ENCODE assay signal across 1 cellular context in the genomic region with DNA sequence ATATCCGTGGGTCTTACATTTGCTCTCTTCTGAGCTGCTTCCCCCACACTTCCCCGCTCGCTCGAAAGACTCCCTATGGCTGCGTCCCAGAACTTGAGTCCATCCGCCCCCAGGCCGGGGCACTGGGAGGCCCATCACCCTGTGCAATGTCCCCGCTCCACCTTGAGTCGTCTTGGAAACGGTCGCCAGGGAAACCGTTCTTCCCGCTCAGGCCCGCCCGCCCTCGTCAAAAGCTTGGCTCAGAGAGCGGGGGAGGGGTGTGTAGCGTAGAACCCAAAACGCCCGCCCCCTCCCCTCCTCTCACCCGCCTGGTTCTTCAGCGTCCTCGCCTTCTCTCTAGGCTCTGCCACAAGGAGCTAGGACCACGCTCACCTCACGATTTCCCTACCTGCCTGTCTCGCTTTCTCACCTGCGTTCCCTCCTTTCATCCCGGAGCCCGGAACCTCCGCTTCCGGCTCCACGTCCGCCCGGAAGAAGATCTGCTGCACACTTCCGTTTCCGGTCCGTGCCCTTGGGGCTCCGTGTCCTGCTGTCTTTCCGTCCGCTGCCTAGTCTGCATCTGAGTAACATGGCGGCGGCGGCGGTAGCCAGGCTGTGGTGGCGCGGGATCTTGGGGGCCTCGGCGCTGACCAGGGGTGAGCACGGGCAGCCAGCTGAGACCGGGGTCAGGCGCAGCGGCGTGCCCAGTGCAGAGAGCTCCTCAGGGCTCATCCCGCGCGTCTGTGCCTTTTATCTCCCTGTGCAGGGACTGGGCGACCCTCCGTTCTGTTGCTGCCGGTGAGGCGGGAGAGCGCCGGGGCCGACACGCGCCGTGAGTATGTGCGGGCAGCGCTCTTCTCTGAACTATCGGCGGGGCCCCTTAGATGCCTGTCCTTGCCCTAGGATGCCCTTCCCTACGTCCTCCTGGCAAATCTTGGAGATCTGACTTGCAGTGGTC.
TF ChIP-seq lines count a peak whose summit lies in the region.

KBTBD4 (minus strand) TSS at position 447 of the 937 bp plus-strand sequence; CDS start at position 428, 19 bp downstream.
NDUFS3 (plus strand) TSS at position 551 of the 937 bp plus-strand sequence; CDS start at position 569, 18 bp downstream.

TF ChIP-seq in H1, 55 proteins besides CTCF, POLR2A, EP300 and RAD21 (continues in another document):
- TF ChIP-seq SAP30 (IDR thresholded peaks at IDR 0.05; ENCODE audit: insufficient read depth, insufficient replicate concordance, low read length) = peak; percentile 79
- peak; percentile 100 for TF ChIP-seq GABPA (IDR thresholded peaks at IDR 0.05; ENCODE audit: borderline replicate concordance, insufficient read depth, low read length)
- TF ChIP-seq CTBP2 (IDR thresholded peaks at IDR 0.05; ENCODE audit: borderline replicate concordance, insufficient read depth, insufficient read length, low read length) = peak; percentile 86
- no peak for TF ChIP-seq EZH2 (IDR thresholded peaks at IDR 0.05; ENCODE audit: low read depth, low read length, severe bottlenecking)
- peak; percentile 68 for TF ChIP-seq SRF (IDR thresholded peaks at IDR 0.05; ENCODE audit: low read depth, low read length)
- TF ChIP-seq BCL11A (IDR thresholded peaks at IDR 0.05; ENCODE audit: low read depth in 2 of 2, low read length in 2 of 2) = no peak
- TF ChIP-seq RNF2 (IDR thresholded peaks at IDR 0.05; ENCODE audit: borderline replicate concordance, low read depth, low read length, missing control alignments, poor library complexity, severe bottlenecking) = no peak
- peak; percentile 74; the same call in 1 of the 2 replicates for TF ChIP-seq SP4 (IDR thresholded peaks at IDR 0.05; ENCODE audit: low read length)
- TF ChIP-seq JUND (IDR thresholded peaks at IDR 0.05; ENCODE audit: low read length) = no peak
- peak; percentile 61 for TF ChIP-seq CREB1 (IDR thresholded peaks at IDR 0.05)
- TF ChIP-seq CBX8 (IDR thresholded peaks at IDR 0.05; ENCODE audit: borderline replicate concordance, low read depth, low read length) = no peak
- peak; percentile 67 for TF ChIP-seq KDM4A (IDR thresholded peaks at IDR 0.05; ENCODE audit: low read depth, low read length, severe bottlenecking)
- TF ChIP-seq, protein P1, sequence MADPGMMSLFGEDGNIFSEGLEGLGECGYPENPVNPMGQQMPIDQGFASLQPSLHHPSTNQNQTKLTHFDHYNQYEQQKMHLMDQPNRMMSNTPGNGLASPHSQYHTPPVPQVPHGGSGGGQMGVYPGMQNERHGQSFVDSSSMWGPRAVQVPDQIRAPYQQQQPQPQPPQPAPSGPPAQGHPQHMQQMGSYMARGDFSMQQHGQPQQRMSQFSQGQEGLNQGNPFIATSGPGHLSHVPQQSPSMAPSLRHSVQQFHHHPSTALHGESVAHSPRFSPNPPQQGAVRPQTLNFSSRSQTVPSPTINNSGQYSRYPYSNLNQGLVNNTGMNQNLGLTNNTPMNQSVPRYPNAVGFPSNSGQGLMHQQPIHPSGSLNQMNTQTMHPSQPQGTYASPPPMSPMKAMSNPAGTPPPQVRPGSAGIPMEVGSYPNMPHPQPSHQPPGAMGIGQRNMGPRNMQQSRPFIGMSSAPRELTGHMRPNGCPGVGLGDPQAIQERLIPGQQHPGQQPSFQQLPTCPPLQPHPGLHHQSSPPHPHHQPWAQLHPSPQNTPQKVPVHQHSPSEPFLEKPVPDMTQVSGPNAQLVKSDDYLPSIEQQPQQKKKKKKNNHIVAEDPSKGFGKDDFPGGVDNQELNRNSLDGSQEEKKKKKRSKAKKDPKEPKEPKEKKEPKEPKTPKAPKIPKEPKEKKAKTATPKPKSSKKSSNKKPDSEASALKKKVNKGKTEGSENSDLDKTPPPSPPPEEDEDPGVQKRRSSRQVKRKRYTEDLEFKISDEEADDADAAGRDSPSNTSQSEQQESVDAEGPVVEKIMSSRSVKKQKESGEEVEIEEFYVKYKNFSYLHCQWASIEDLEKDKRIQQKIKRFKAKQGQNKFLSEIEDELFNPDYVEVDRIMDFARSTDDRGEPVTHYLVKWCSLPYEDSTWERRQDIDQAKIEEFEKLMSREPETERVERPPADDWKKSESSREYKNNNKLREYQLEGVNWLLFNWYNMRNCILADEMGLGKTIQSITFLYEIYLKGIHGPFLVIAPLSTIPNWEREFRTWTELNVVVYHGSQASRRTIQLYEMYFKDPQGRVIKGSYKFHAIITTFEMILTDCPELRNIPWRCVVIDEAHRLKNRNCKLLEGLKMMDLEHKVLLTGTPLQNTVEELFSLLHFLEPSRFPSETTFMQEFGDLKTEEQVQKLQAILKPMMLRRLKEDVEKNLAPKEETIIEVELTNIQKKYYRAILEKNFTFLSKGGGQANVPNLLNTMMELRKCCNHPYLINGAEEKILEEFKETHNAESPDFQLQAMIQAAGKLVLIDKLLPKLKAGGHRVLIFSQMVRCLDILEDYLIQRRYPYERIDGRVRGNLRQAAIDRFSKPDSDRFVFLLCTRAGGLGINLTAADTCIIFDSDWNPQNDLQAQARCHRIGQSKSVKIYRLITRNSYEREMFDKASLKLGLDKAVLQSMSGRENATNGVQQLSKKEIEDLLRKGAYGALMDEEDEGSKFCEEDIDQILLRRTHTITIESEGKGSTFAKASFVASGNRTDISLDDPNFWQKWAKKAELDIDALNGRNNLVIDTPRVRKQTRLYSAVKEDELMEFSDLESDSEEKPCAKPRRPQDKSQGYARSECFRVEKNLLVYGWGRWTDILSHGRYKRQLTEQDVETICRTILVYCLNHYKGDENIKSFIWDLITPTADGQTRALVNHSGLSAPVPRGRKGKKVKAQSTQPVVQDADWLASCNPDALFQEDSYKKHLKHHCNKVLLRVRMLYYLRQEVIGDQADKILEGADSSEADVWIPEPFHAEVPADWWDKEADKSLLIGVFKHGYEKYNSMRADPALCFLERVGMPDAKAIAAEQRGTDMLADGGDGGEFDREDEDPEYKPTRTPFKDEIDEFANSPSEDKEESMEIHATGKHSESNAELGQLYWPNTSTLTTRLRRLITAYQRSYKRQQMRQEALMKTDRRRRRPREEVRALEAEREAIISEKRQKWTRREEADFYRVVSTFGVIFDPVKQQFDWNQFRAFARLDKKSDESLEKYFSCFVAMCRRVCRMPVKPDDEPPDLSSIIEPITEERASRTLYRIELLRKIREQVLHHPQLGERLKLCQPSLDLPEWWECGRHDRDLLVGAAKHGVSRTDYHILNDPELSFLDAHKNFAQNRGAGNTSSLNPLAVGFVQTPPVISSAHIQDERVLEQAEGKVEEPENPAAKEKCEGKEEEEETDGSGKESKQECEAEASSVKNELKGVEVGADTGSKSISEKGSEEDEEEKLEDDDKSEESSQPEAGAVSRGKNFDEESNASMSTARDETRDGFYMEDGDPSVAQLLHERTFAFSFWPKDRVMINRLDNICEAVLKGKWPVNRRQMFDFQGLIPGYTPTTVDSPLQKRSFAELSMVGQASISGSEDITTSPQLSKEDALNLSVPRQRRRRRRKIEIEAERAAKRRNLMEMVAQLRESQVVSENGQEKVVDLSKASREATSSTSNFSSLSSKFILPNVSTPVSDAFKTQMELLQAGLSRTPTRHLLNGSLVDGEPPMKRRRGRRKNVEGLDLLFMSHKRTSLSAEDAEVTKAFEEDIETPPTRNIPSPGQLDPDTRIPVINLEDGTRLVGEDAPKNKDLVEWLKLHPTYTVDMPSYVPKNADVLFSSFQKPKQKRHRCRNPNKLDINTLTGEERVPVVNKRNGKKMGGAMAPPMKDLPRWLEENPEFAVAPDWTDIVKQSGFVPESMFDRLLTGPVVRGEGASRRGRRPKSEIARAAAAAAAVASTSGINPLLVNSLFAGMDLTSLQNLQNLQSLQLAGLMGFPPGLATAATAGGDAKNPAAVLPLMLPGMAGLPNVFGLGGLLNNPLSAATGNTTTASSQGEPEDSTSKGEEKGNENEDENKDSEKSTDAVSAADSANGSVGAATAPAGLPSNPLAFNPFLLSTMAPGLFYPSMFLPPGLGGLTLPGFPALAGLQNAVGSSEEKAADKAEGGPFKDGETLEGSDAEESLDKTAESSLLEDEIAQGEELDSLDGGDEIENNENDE (IDR thresholded peaks at IDR 0.05; ENCODE audit: insufficient replicate concordance, low read length) = no peak
- TF ChIP-seq HDAC6 (IDR thresholded peaks at IDR 0.05; ENCODE audit: low read depth, low read length) = no peak
- TF ChIP-seq KDM1A (IDR thresholded peaks at IDR 0.05; ENCODE audit: borderline replicate concordance, low read length) = peak; percentile 15; the same call in 1 of the 2 replicates
- TF ChIP-seq JUN (IDR thresholded peaks at IDR 0.05; ENCODE audit: low read depth, low read length) = 0 out of 2 replicates have a peak, but pooled peaks have one; percentile 29
- TF ChIP-seq BRCA1 (IDR thresholded peaks at IDR 0.05; ENCODE audit: low read depth, low read length) = 0 out of 2 replicates have a peak, but pooled peaks have one; percentile 30
- TF ChIP-seq RBBP5 (IDR thresholded peaks at IDR 0.05; ENCODE audit: borderline replicate concordance, low read depth, low read length) = peak; percentile 98
- 0 out of 2 replicates have a peak, but pooled peaks have one; percentile 44 for TF ChIP-seq CHD1 (IDR thresholded peaks at IDR 0.05; ENCODE audit: low read depth, low read length)
- no peak for TF ChIP-seq ZNF274 (IDR thresholded peaks at IDR 0.05; ENCODE audit: borderline replicate concordance, extremely low read depth, low read length)
- peak; percentile 88 for TF ChIP-seq PHF8 (conservative IDR thresholded peaks at IDR 0.05; ENCODE audit: low read depth, low read length)
- no peak for TF ChIP-seq RFX5 (IDR thresholded peaks at IDR 0.05; ENCODE audit: borderline replicate concordance, low read depth, low read length)
- TF ChIP-seq ASH2L (IDR thresholded peaks at IDR 0.05; ENCODE audit: low read length) = peak; percentile 100
- TF ChIP-seq TEAD4 (IDR thresholded peaks at IDR 0.05; ENCODE audit: low read depth, low read length) = no peak
- TF ChIP-seq CBX5 (IDR thresholded peaks at IDR 0.05; ENCODE audit: low read depth, low read length) = no peak
- no peak for TF ChIP-seq USF2 (IDR thresholded peaks at IDR 0.05; ENCODE audit: low read length)
- peak; percentile 8; the same call in 1 of the 2 replicates for TF ChIP-seq MAFK (IDR thresholded peaks at IDR 0.05; ENCODE audit: low read depth, low read length)
- peak; percentile 85 for TF ChIP-seq EGR1 (IDR thresholded peaks at IDR 0.05; ENCODE audit: borderline replicate concordance, low read depth, low read length)
- TF ChIP-seq SUZ12 (IDR thresholded peaks at IDR 0.05; ENCODE audit: low read length) = no peak
- peak; percentile 88 to 99 for TF ChIP-seq SIN3A (conservative IDR thresholded peaks at IDR 0.05 in 1 of 2, IDR thresholded peaks at IDR 0.05 in 1 of 2; ENCODE audit: low read depth in 1 of 2, low read length in 2 of 2)
- no peak for TF ChIP-seq CEBPB (IDR thresholded peaks at IDR 0.05; ENCODE audit: low read depth, low read length)
- TF ChIP-seq SP2 (IDR thresholded peaks at IDR 0.05; ENCODE audit: low read length) = no peak
- no peak for TF ChIP-seq POU5F1 (IDR thresholded peaks at IDR 0.05; ENCODE audit: low read depth, low read length)
- no peak for TF ChIP-seq SIRT6 (IDR thresholded peaks at IDR 0.05; ENCODE audit: low read length)
- TF ChIP-seq BACH1 (IDR thresholded peaks at IDR 0.05; ENCODE audit: low read length) = no peak
- TF ChIP-seq, protein P2, sequence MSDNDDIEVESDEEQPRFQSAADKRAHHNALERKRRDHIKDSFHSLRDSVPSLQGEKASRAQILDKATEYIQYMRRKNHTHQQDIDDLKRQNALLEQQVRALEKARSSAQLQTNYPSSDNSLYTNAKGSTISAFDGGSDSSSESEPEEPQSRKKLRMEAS (IDR thresholded peaks at IDR 0.05) = peak; percentile 73
- TF ChIP-seq, protein P3, sequence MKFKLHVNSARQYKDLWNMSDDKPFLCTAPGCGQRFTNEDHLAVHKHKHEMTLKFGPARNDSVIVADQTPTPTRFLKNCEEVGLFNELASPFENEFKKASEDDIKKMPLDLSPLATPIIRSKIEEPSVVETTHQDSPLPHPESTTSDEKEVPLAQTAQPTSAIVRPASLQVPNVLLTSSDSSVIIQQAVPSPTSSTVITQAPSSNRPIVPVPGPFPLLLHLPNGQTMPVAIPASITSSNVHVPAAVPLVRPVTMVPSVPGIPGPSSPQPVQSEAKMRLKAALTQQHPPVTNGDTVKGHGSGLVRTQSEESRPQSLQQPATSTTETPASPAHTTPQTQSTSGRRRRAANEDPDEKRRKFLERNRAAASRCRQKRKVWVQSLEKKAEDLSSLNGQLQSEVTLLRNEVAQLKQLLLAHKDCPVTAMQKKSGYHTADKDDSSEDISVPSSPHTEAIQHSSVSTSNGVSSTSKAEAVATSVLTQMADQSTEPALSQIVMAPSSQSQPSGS (IDR thresholded peaks at IDR 0.05; ENCODE audit: low read length) = no peak
- TF ChIP-seq TBP (IDR thresholded peaks at IDR 0.05; ENCODE audit: low read depth, low read length) = peak; percentile 96
- TF ChIP-seq NANOG (IDR thresholded peaks at IDR 0.05; ENCODE audit: insufficient read depth, low read depth, low read length, poor library complexity, severe bottlenecking) = no peak
- peak; percentile 99 for TF ChIP-seq KDM5A (IDR thresholded peaks at IDR 0.05; ENCODE audit: low read length)
- peak; percentile 97 for TF ChIP-seq YY1 (IDR thresholded peaks at IDR 0.05; ENCODE audit: low read depth, low read length)
- TF ChIP-seq TCF12 (IDR thresholded peaks at IDR 0.05; ENCODE audit: low read depth, low read length) = peak; percentile 68; the same call in 1 of the 2 replicates
- peak; percentile 99 for TF ChIP-seq TAF1 (IDR thresholded peaks at IDR 0.05; ENCODE audit: low read depth, low read length)
- TF ChIP-seq GTF2F1 (IDR thresholded peaks at IDR 0.05; ENCODE audit: borderline replicate concordance, low read depth, low read length) = peak; percentile 92
- TF ChIP-seq NRF1 (IDR thresholded peaks at IDR 0.05; ENCODE audit: low read depth, low read length) = no peak
- no peak for TF ChIP-seq ATF3 (IDR thresholded peaks at IDR 0.05; ENCODE audit: insufficient read depth, low read depth, low read length)
- TF ChIP-seq FOSL1 (IDR thresholded peaks at IDR 0.05; ENCODE audit: insufficient read depth, low read depth, low read length) = no peak
- peak; percentile 93 for TF ChIP-seq POLR2AphosphoS5 (IDR thresholded peaks at IDR 0.05; ENCODE audit: low read depth, low read length)
- peak; percentile 60; the same call in 1 of the 2 replicates for TF ChIP-seq CHD2 (IDR thresholded peaks at IDR 0.05; ENCODE audit: low read length)
- TF ChIP-seq SP1 (IDR thresholded peaks at IDR 0.05; ENCODE audit: low read depth, low read length) = peak; percentile 76
- peak; percentile 62; the same call in 1 of the 2 replicates for TF ChIP-seq SIX5 (IDR thresholded peaks at IDR 0.05; ENCODE audit: low read depth, low read length)
- TF ChIP-seq, protein P4, sequence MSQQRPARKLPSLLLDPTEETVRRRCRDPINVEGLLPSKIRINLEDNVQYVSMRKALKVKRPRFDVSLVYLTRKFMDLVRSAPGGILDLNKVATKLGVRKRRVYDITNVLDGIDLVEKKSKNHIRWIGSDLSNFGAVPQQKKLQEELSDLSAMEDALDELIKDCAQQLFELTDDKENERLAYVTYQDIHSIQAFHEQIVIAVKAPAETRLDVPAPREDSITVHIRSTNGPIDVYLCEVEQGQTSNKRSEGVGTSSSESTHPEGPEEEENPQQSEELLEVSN (IDR thresholded peaks at IDR 0.05) = peak; percentile 52
